14 cellular contexts compared by ENCODE assay signal in the genomic region with DNA sequence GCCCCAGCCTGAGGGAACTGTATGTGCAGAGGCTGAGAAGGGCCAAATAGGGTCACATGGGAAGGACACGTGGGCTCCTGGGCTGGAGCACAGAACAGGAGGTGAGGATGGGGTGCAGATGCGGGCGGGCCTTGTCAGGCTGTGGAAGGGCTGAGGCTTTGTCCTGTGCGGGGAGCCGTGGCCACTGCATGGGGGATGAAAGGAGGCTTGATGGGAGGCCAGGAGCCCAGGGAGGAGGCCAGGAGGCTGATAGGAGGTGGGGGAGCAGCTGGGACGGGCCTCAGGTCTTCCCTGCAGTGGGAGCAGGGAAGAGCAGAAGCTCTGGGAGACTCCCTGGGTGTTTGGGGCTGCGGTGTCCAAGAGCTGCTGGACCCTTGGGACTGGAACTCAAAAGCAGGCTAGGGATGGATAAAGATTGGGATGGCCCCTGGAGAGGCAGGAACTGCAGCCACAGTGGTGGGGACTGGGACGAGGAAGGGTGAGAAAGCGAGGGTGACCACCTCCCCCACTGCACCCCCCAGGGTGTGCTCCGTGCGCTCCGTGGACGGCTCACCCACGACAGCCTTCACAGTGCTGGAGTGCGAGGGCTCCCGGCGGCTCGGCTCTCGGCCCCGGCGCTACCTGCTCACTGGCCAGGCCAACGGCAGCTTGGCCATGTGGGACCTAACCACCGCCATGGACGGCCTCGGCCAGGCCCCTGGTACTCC.
"Had no signal": no experiment of that assay in that cellular context is flagged by ENCODE, and none has a peak within 500 bp of the region (broad histone marks: within the 10 kb centered on the region; RNA-seq: fewer than 3 reads in every experiment).

No MANE protein-coding gene starts in this region.

- DNase-seq: activated CD4-positive, alpha-beta T cell treated with anti-CD3 and anti-CD28 coated beads, Interleukin-2, amount 50 U/mL, for 1 hour; activated naive CD4-positive, alpha-beta T cell treated with anti-CD3 and anti-CD28 coated beads, Interleukin-2, amount 50 U/mL, for 16 hours; adrenal gland; foreskin keratinocyte; glutamatergic neuron; left ventricle myocardium superior; mesendoderm; retina had no signal

- H3K27me3 ChIP-seq: adrenal gland, foreskin keratinocyte, tibial nerve had no signal

- FAIRE-seq: colon, endothelial cell of umbilical vein had no signal

- H3K4me3 Mint-ChIP-seq: stimulated activated memory B cell treated with anti-CD40 and anti-IgM and Interleukin-4, amounts not matched to agents 10 μg/mL and 1 μg/mL and 100 μg/mL, for 72 hours; T-helper 2 cell treated with Interferon-gamma antibody and Interleukin-4, amounts not matched to agents 5 μg/mL and 100 μg/mL, for 36 hours had no signal

- H3K4me1 ChIP-seq: adrenal gland, foreskin keratinocyte, tibial nerve had no signal

- H3K27ac ChIP-seq: adrenal gland, foreskin keratinocyte, tibial nerve had no signal

- H3K4me3 ChIP-seq: adrenal gland, tibial nerve had no signal

- H3K27me3 Mint-ChIP-seq: stimulated activated memory B cell treated with anti-CD40 and anti-IgM and Interleukin-4, amounts not matched to agents 10 μg/mL and 1 μg/mL and 100 μg/mL, for 72 hours had no signal

- H3K36me3 ChIP-seq: adrenal gland had no signal

- H3K9me3 ChIP-seq: adrenal gland, tibial nerve had no signal

- ATAC-seq: activated CD4-positive, CD25-positive, alpha-beta regulatory T cell treated with anti-CD3 and anti-CD28 coated beads, Interleukin-2, amount 50 U/mL, for 24 hours; foreskin keratinocyte; left ventricle myocardium superior; stimulated activated memory B cell treated with anti-CD40 and anti-IgM and Interleukin-4, amounts not matched to agents 10 μg/mL and 1 μg/mL and 100 μg/mL, for 72 hours had no signal

- H3K9me3 Mint-ChIP-seq: stimulated activated memory B cell treated with anti-CD40 and anti-IgM and Interleukin-4, amounts not matched to agents 10 μg/mL and 1 μg/mL and 100 μg/mL, for 72 hours; T-helper 2 cell treated with Interferon-gamma antibody and Interleukin-4, amounts not matched to agents 5 μg/mL and 100 μg/mL, for 36 hours had no signal

- H3K27ac Mint-ChIP-seq: stimulated activated memory B cell treated with anti-CD40 and anti-IgM and Interleukin-4, amounts not matched to agents 10 μg/mL and 1 μg/mL and 100 μg/mL, for 72 hours; T-helper 2 cell treated with Interferon-gamma antibody and Interleukin-4, amounts not matched to agents 5 μg/mL and 100 μg/mL, for 36 hours had no signal
